16 cellular contexts compared by ENCODE assay signal in the genomic region with DNA sequence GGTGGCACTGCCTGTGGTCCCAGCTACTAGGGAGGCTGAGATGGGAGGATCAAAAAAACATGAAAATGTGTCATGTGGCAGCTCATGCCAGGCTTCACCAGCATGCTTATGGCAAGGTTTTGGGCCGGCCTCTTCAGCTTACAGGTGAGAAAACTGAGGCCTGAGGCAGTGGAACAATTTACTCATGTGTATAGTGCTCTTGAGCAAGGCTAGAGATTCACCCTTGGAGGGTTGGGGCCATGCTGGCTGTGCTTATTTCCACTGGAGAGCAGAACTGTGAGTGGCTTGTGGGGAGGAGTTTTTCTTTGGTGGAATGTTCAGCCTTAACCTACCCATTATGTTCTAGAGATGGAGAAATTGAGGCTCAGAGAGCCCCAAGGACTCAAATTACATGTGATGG.
"Had no signal": no experiment of that assay in that cellular context is flagged by ENCODE, and none has a peak within 500 bp of the region (broad histone marks: within the 10 kb centered on the region; RNA-seq: fewer than 3 reads in every experiment).

No MANE protein-coding gene starts in this region.

- ATAC-seq: naive thymus-derived CD8-positive, alpha-beta T cell; pancreas had no signal

- H3K27me3 Mint-ChIP-seq: activated naive CD8-positive, alpha-beta T cell; naive thymus-derived CD8-positive, alpha-beta T cell had no signal

- FAIRE-seq: pancreas, TTC549 had no signal

- H3K9me3 ChIP-seq: colonic mucosa, left ventricle myocardium inferior, pancreas, SK-N-SH, thoracic aorta had no signal

- H3K9me3 Mint-ChIP-seq: brain; naive thymus-derived CD8-positive, alpha-beta T cell had no signal

- H3K4me3 Mint-ChIP-seq: activated naive CD8-positive, alpha-beta T cell; brain; naive thymus-derived CD8-positive, alpha-beta T cell had no signal

- H3K27ac Mint-ChIP-seq: activated naive CD8-positive, alpha-beta T cell had no signal

- DNase-seq: activated CD4-positive, CD25-positive, alpha-beta regulatory T cell; activated CD8-positive, alpha-beta memory T cell treated with anti-CD3 and anti-CD28 coated beads, Interleukin-2, amount 50 U/mL, for 48 hours; central memory CD4-positive, alpha-beta T cell; colonic mucosa; foreskin fibroblast; left ventricle myocardium inferior; naive thymus-derived CD8-positive, alpha-beta T cell; SHP77; SK-N-SH; stimulated activated CD4-positive, alpha-beta T cell treated with anti-CD3 and anti-CD28 coated beads, Interleukin-4, amount 100 ng/mL, for 4 hours; stimulated activated CD8-positive, alpha-beta memory T cell treated with anti-CD3 and anti-CD28 coated beads, Interleukin-4, amount 100 ng/mL, for 48 hours had no signal
